Comparison of ENCODE assay signal across 8 cellular contexts in the genomic region with DNA sequence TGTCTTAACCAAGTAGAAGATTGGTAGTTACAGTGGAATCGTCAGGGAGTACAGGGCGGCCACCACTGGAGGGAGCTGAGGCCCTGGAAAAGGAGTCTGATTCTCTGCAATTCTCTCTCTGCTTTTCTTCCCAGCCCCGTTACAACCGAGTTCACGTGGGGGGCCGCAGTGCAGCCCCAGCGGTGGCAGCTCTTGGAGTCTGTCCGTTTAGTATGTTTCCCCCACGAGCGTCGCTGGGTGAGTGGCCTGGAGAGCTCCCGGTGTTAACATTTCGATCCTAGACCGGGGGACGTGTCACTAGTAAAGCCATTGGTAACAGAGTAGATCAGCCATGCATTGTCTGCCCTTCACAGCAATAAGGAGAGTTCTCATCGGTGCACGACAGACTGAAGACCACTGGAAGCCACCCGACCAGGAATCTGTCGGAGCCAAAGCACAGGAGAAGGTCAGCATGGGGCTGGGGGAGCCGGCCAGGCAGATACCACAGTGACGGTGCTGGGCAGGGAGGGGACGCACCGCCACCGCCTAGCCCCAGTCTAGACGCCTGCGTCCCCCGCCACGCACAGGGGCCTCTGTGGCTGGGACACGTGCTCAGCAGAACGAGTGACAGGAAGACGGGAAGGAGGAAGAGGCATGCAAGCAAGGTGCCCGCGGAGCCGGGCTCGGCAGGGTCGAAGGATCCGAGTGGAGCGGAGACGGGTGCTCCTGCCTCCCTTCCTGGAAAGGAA. TPM values are rescaled to one million over a fixed set of nuclear protein-coding genes. Genes with fewer than 3 reads are reported as not detected.
DNase-seq lines count a peak whose midpoint lies in the region; ATAC-seq and TF ChIP-seq lines count a peak whose summit lies in the region.

No MANE protein-coding gene starts in this region.

- H3K4me3 ChIP-seq in NB4 (ENCODE audit: low read depth, low read length) (no peak overlapping the region), cardiac fibroblast (replicated peaks in 1 of 2; ENCODE audit: low read depth in 2 of 2, low read length in 2 of 2) (no peak overlapping the region), neural cell (ENCODE audit: low read length) (no peak overlapping the region)

- H2AFZ ChIP-seq in neural cell (ENCODE audit: low read depth, low read length), result no peak overlapping the region

- no peaks in the 10 kb centered on the region for H3K36me3 ChIP-seq in neural cell (ENCODE audit: insufficient read depth, low read length)

- peak; percentile 30 for TF ChIP-seq POLR2A in NB4 (IDR thresholded peaks at IDR 0.05; ENCODE audit: extremely low read depth, insufficient read length)

- TF ChIP-seq EP300 in neural cell (conservative IDR thresholded peaks at IDR 0.05; ENCODE audit: poor library complexity, severe bottlenecking), result no peak

- no peaks in the 10 kb centered on the region for H3K79me2 ChIP-seq in neural cell (replicated peaks; ENCODE audit: insufficient read depth, low read length)

- H3K9me3 ChIP-seq in neural cell (ENCODE audit: low read length), result no peaks in the 10 kb centered on the region

- peaks cover 13% of the 10 kb centered on the region for H4K20me1 ChIP-seq in neural cell (ENCODE audit: insufficient read depth)

- ATAC-seq in HG02759 (IDR thresholded peaks at IDR 0.05; ENCODE audit: unreplicated experiment) (no peak), GM19035 (IDR thresholded peaks at IDR 0.05; ENCODE audit: unreplicated experiment) (no peak), HG02852 (IDR thresholded peaks at IDR 0.05; ENCODE audit: unreplicated experiment) (no peak)

- H3K9ac ChIP-seq in neural cell (ENCODE audit: low read length), result no peak overlapping the region

- no peak overlapping the region for H3K4me2 ChIP-seq in neural cell (ENCODE audit: low read length)

- H3K9me2 ChIP-seq in neural cell (ENCODE audit: insufficient read depth, low read length), result no peaks in the 10 kb centered on the region

- DNase-seq in DMS53 (lab: John Stamatoyannopoulos, UW), result peak; percentile 59
- no peak for DNase-seq in DMS53 treated with DMSO at 0.1 percent for 48 hours (lab: John Stamatoyannopoulos, UW; ENCODE audit: unreplicated experiment)
- peak; percentile 66 for DNase-seq in NB4 (ENCODE audit: low read depth)
- DNase-seq in cardiac fibroblast (ENCODE audit: low read depth in 2 of 2), result peak; percentile 61 to 67

- H3K27me3 ChIP-seq in neural cell (ENCODE audit: insufficient read depth, low read depth, low read length), result no peaks in the 10 kb centered on the region

- H3F3A ChIP-seq in neural cell (ENCODE audit: insufficient read depth, low read length, poor library complexity, severe bottlenecking), result no peaks in the 10 kb centered on the region

- peak; percentile 49 for TF ChIP-seq RAD21 in neural cell (conservative IDR thresholded peaks at IDR 0.05)

- H3K27ac ChIP-seq in neural cell (ENCODE audit: low read length), result no peak overlapping the region

- TF ChIP-seq CTCF in NB4 (IDR thresholded peaks at IDR 0.05; ENCODE audit: low read depth, low read length) (peak; percentile 35), cardiac fibroblast (IDR thresholded peaks at IDR 0.05; ENCODE audit: low read depth, low read length) (peak; percentile 60), neural cell (IDR thresholded peaks at IDR 0.05; ENCODE audit: poor library complexity, severe bottlenecking) (peak; percentile 59)

TF ChIP-seq in neural cell, 6 proteins besides CTCF, POLR2A, EP300 and RAD21:
- TF ChIP-seq MXI1 (conservative IDR thresholded peaks at IDR 0.05; ENCODE audit: poor library complexity, severe bottlenecking) (no peak), SMC3 (conservative IDR thresholded peaks at IDR 0.05; ENCODE audit: poor library complexity) (peak; percentile 42)

RNA-seq across cellular contexts. Expression of a gene that starts 15.7 kb away (rescaled TPM):
- polyA plus RNA-seq in neural cell, result 0.56 and 0.98 TPM in 2 replicates
- 0.23 and 0.49 TPM in 2 replicates for polyA minus RNA-seq in neural cell

RNA-seq across cellular contexts. Expression of a gene that starts 28.9 kb away (rescaled TPM):
- 29.9 and 41.6 TPM in 2 replicates for polyA plus RNA-seq in neural cell
- 56.5 and 63.9 TPM in 2 replicates for polyA minus RNA-seq in neural cell

RNA-seq across cellular contexts. Expression of a gene that starts 31.9 kb away (rescaled TPM):
- 70.9 and 78.6 TPM in 2 replicates for polyA plus RNA-seq in neural cell
- polyA minus RNA-seq in neural cell, result 45.3 and 45.5 TPM in 2 replicates
